In the genomic region with DNA sequence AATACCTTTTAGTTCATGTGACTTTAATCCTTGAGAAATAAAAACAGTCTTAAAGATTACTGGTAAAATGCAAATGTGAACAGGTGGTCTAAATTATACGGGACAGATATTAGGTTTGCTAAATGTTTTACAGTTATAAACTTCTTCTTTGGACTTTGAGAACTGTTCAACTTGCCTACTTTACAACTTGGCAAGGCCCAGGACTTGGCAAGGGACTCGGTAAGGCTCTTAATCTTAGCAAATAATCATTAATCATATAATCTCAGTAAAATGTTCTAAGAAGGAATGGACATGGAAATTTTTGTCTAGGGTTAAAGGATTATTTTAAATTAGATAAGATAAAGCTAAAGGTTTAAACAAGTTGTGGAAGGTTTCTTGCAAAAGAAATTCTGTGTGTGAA, we compare ENCODE assay signal across 18 cellular contexts. TPM values are rescaled to one million over a fixed set of nuclear protein-coding genes. Genes with fewer than 3 reads are reported as not detected.
A peak's percentile ranks its signal among the peaks of the same experiment; 100 is the strongest.
DNase-seq lines count a peak whose midpoint lies in the region; FAIRE-seq and TF ChIP-seq lines count a peak whose summit lies in the region.
"Had no signal": no experiment of that assay in that cellular context is flagged by ENCODE, and none has a peak within 500 bp of the region (broad histone marks: within the 10 kb centered on the region; RNA-seq: fewer than 3 reads in every experiment).

No MANE protein-coding gene starts in this region.

- CTCF ChIA-PET in endothelial cell of umbilical vein (lab: Charles Lee), result no interaction called here

- peak; percentile 59 for DNase-seq in LNCaP clone FGC (ENCODE audit: low read depth)
- peak; percentile 34 to 86 (median 59) for DNase-seq in adrenal gland
- no peak for DNase-seq in endothelial cell of umbilical vein (ENCODE audit: low read depth, low spot score)
- DNase-seq in retinal pigment epithelial cell (ENCODE audit: low read depth), result peak; percentile 42
- DNase-seq in WERI-Rb-1, result no peak
- DNase-seq in islet precursor cell, result no peak
- DNase-seq in GM12891 (ENCODE audit: insufficient read length, low spot score), result no peak
- no peak for DNase-seq in epidermal melanocyte (ENCODE audit: insufficient read length, low spot score)
- DNase-seq: 8988T; CD4-positive, alpha-beta memory T cell; DMS153; DMS79; GDM1; GOT3; H7; HFFc6 had no signal

- 26 to 41% (median 34%) methylated on average over 2 of the region's 2 CpGs for WGBS in adrenal gland, 4 donors

- H3K4me3 ChIP-seq in LNCaP clone FGC (ENCODE audit: low read depth, low read length) (no peak overlapping the region), adrenal gland (no peak overlapping the region), endothelial cell of umbilical vein (replicated peaks in 1 of 3; ENCODE audit: insufficient read depth in 1 of 3, low read depth in 1 of 3, low read length in 3 of 3) (no peak overlapping the region), retinal pigment epithelial cell (ENCODE audit: low read length) (no peak overlapping the region), WERI-Rb-1 (ENCODE audit: low read depth, low read length) (no peak overlapping the region)
- H3K4me3 ChIP-seq: BLaER1 had no signal

- POLR2A ChIA-PET in endothelial cell of umbilical vein (lab: Charles Lee), result no interaction called here

- H3K27ac ChIP-seq in adrenal gland, result peak overlapping the region in 1 of 5 donors; percentile 11
- no peak overlapping the region for H3K27ac ChIP-seq in endothelial cell of umbilical vein (ENCODE audit: insufficient read depth, low read depth, low read length)
- H3K27ac ChIP-seq in WERI-Rb-1, result no peak overlapping the region
- H3K27ac ChIP-seq: BLaER1 had no signal

- no peak overlapping the region for H3K4me2 ChIP-seq in endothelial cell of umbilical vein (ENCODE audit: insufficient read depth, low read length)
- H3K4me2 ChIP-seq: BLaER1 had no signal

- TF ChIP-seq CTCF in LNCaP clone FGC (IDR thresholded peaks at IDR 0.05; ENCODE audit: control insufficient read depth, extremely low read depth, insufficient read depth) (no peak), adrenal gland (IDR thresholded peaks at IDR 0.05) (no peak), endothelial cell of umbilical vein (IDR thresholded peaks at IDR 0.05; ENCODE audit: extremely low read depth in 1 of 2, insufficient read depth in 1 of 2, low read depth in 1 of 2, low read length in 2 of 2) (no peak), retinal pigment epithelial cell (conservative IDR thresholded peaks at IDR 0.05; ENCODE audit: low read depth, low read length) (no peak), WERI-Rb-1 (IDR thresholded peaks at IDR 0.05; ENCODE audit: low read depth, low read length) (no peak)

- H2AFZ ChIP-seq in endothelial cell of umbilical vein (ENCODE audit: low read depth, low read length), result no peak overlapping the region

- no peaks in the 10 kb centered on the region for H3K79me2 ChIP-seq in endothelial cell of umbilical vein (ENCODE audit: control insufficient read depth, insufficient read depth, low read length)

- no TSS peak for BruUV-seq in endothelial cell of umbilical vein (replicated peaks; lab: Mats Ljungman, UMichigan)

- H3K9me3 ChIP-seq in adrenal gland (replicated peaks in 1 of 3) (no peaks in the 10 kb centered on the region), endothelial cell of umbilical vein (replicated peaks; ENCODE audit: control insufficient read depth, insufficient read depth, low read length) (no peaks in the 10 kb centered on the region), WERI-Rb-1 (ENCODE audit: severe bottlenecking) (no peaks in the 10 kb centered on the region)
- H3K9me3 ChIP-seq: BLaER1 had no signal

- no peaks in the 10 kb centered on the region for H3K36me3 ChIP-seq in adrenal gland (replicated peaks in 1 of 2)
- H3K36me3 ChIP-seq in endothelial cell of umbilical vein (ENCODE audit: control insufficient read depth in 2 of 2, extremely low read depth in 1 of 2, insufficient read depth in 2 of 2, low read length in 2 of 2), result no peaks in the 10 kb centered on the region
- no peaks in the 10 kb centered on the region; the same call in 1 of the 2 replicates for H3K36me3 ChIP-seq in WERI-Rb-1

- no peaks in the 10 kb centered on the region for H4K20me1 ChIP-seq in endothelial cell of umbilical vein (replicated peaks; ENCODE audit: control insufficient read depth, extremely low read depth, insufficient read depth, low read length)
- H4K20me1 ChIP-seq: BLaER1 had no signal

- dilution Hi-C loops in endothelial cell of umbilical vein (cut with MboI; ENCODE audit: extremely low pct_ligation_motif_present, low sequenced_read_pairs), result no loop called here

- intact Hi-C loops in adrenal gland (cut with DNase I) (no loop called here), endothelial cell of umbilical vein (cut with micrococcal nuclease) (no loop called here)

- TF ChIP-seq POLR2A in adrenal gland (IDR thresholded peaks at IDR 0.05) (no peak), endothelial cell of umbilical vein (IDR thresholded peaks at IDR 0.05; ENCODE audit: low read depth, low read length) (no peak), GM12891 (IDR thresholded peaks at IDR 0.05; ENCODE audit: low read depth, low read length) (no peak)

- no peak overlapping the region for H3K9ac ChIP-seq in endothelial cell of umbilical vein (replicated peaks; ENCODE audit: extremely low read depth, insufficient read depth, low read length)
- H3K9ac ChIP-seq: BLaER1 had no signal

- FAIRE-seq in endothelial cell of umbilical vein (lab: Jason Lieb, UNC) (peak; percentile 26), GM12891 (lab: Jason Lieb, UNC) (no peak)
- FAIRE-seq: HTR-8/SVneo had no signal

- H3K27me3 ChIP-seq in adrenal gland (no peaks in the 10 kb centered on the region), endothelial cell of umbilical vein (ENCODE audit: control insufficient read depth in 2 of 2, insufficient read depth in 2 of 2, low read length in 2 of 2) (no peaks in the 10 kb centered on the region), WERI-Rb-1 (ENCODE audit: insufficient read depth, low read depth, severe bottlenecking) (no peaks in the 10 kb centered on the region)
- H3K27me3 ChIP-seq: BLaER1 had no signal

- no peaks in the 10 kb centered on the region for H3K9me1 ChIP-seq in endothelial cell of umbilical vein (replicated peaks; ENCODE audit: control insufficient read depth, extremely low read depth, insufficient read depth, low read length)

- H3K4me1 ChIP-seq in adrenal gland (replicated peaks in 1 of 2) (peaks cover 12 to 15% of the 10 kb centered on the region in 2 donors), endothelial cell of umbilical vein (ENCODE audit: control insufficient read depth, extremely low read depth, insufficient read depth, low read length) (no peaks in the 10 kb centered on the region)

TF ChIP-seq in endothelial cell of umbilical vein, 7 proteins besides CTCF, POLR2A, EP300 and RAD21 (continues in another document):
- TF ChIP-seq EZH2 (IDR thresholded peaks at IDR 0.05; ENCODE audit: borderline replicate concordance, low read depth, low read length, severe bottlenecking), result no peak
- no peak for TF ChIP-seq POLR2AphosphoS5 (IDR thresholded peaks at IDR 0.05; ENCODE audit: insufficient read depth, low read depth, low read length)
- TF ChIP-seq JUN (IDR thresholded peaks at IDR 0.05; ENCODE audit: borderline replicate concordance, insufficient read depth, insufficient read length, low read depth), result no peak

TF ChIP-seq in GM12891, 5 proteins besides CTCF, POLR2A, EP300 and RAD21:
- TF ChIP-seq POU2F2 (IDR thresholded peaks at IDR 0.05; ENCODE audit: low read depth, low read length) (no peak), TAF1 (IDR thresholded peaks at IDR 0.05; ENCODE audit: low read depth, low read length) (no peak), PAX5 (IDR thresholded peaks at IDR 0.05; ENCODE audit: insufficient read depth, low read length, severe bottlenecking) (no peak)

RNA-seq across cellular contexts. Expression of a gene that starts 4.8 kb away (rescaled TPM):
- total RNA-seq in adrenal gland, result 10 to 100 TPM; 29.1 to 76.8 (median 41.1) TPM
- 10 to 100 TPM; 32.0 to 45.4 (median 33.1) TPM for polyA plus RNA-seq in adrenal gland
- total RNA-seq in endothelial cell of umbilical vein, result 11.3 and 11.7 TPM in 2 replicates
- polyA plus RNA-seq in endothelial cell of umbilical vein, result 19.8 and 27.1 TPM in 2 replicates
- 16.2 and 16.8 TPM in 2 replicates for polyA plus RNA-seq in endothelial cell of umbilical vein (2011; cell fraction: cytosol; rRNA removed)
- 7.7 and 8.8 TPM in 2 replicates for polyA plus RNA-seq in endothelial cell of umbilical vein (2011; cell fraction: nucleus; rRNA removed)
- polyA plus RNA-seq in endothelial cell of umbilical vein (2012), result 8.6 and 15.3 TPM in 2 replicates
- 21.6 and 31.5 TPM in 2 replicates for polyA minus RNA-seq in endothelial cell of umbilical vein
- polyA minus RNA-seq in endothelial cell of umbilical vein (2011; cell fraction: cytosol; rRNA and poly(A)+ RNA removed), result 16.7 TPM
- 4.5 and 7.1 TPM in 2 replicates for polyA minus RNA-seq in endothelial cell of umbilical vein (2011; cell fraction: nucleus; rRNA and poly(A)+ RNA removed)
- polyA plus RNA-seq in GM12891 (2012; ENCODE audit: low read depth, missing spikeins), result 6.5 TPM

RNA-seq across cellular contexts. Expression of a gene that starts 15.0 kb away (rescaled TPM):
- total RNA-seq in adrenal gland, result 100 to 1,000 TPM in 1 of 8 donors, 10 to 100 TPM in 7; 53.8 to 103 (median 72.2) TPM
- polyA plus RNA-seq in adrenal gland, result 10 to 100 TPM; 60.5 to 76.7 (median 61.9) TPM
- total RNA-seq in endothelial cell of umbilical vein, result 25.3 and 26.8 TPM in 2 replicates
- 13.1 and 14.9 TPM in 2 replicates for polyA plus RNA-seq in endothelial cell of umbilical vein
- polyA plus RNA-seq in endothelial cell of umbilical vein (2011; cell fraction: cytosol; rRNA removed), result 16.3 and 22.6 TPM in 2 replicates
- 26.8 and 37.3 TPM in 2 replicates for polyA plus RNA-seq in endothelial cell of umbilical vein (2011; cell fraction: nucleus; rRNA removed)
- polyA plus RNA-seq in endothelial cell of umbilical vein (2012), result 11.4 and 14.0 TPM in 2 replicates
- 35.7 and 40.4 TPM in 2 replicates for polyA minus RNA-seq in endothelial cell of umbilical vein
- 19.5 TPM for polyA minus RNA-seq in endothelial cell of umbilical vein (2011; cell fraction: cytosol; rRNA and poly(A)+ RNA removed)
- polyA minus RNA-seq in endothelial cell of umbilical vein (2011; cell fraction: nucleus; rRNA and poly(A)+ RNA removed), result 9.6 and 14.8 TPM in 2 replicates
- polyA plus RNA-seq in GM12891 (2012; ENCODE audit: low read depth, missing spikeins), result 9.0 TPM

RNA-seq across cellular contexts. Expression of a gene that starts 52.1 kb away (rescaled TPM):
- 100 to 1,000 TPM; 139 to 356 (median 199) TPM for total RNA-seq in adrenal gland
- 100 to 1,000 TPM in 2 of 3 donors, 10 to 100 TPM in 1; 72.5 to 160 (median 135) TPM for polyA plus RNA-seq in adrenal gland
- total RNA-seq in endothelial cell of umbilical vein, result 105 and 110 TPM in 2 replicates
- 279 and 293 TPM in 2 replicates for polyA plus RNA-seq in endothelial cell of umbilical vein
- 223 and 233 TPM in 2 replicates for polyA plus RNA-seq in endothelial cell of umbilical vein (2011; cell fraction: cytosol; rRNA removed)
- 60.7 and 64.6 TPM in 2 replicates for polyA plus RNA-seq in endothelial cell of umbilical vein (2011; cell fraction: nucleus; rRNA removed)
- polyA plus RNA-seq in endothelial cell of umbilical vein (2012), result 121 and 162 TPM in 2 replicates
- polyA minus RNA-seq in endothelial cell of umbilical vein, result 51.2 and 58.2 TPM in 2 replicates
- 166 TPM for polyA minus RNA-seq in endothelial cell of umbilical vein (2011; cell fraction: cytosol; rRNA and poly(A)+ RNA removed)
- polyA minus RNA-seq in endothelial cell of umbilical vein (2011; cell fraction: nucleus; rRNA and poly(A)+ RNA removed), result 10.2 and 17.1 TPM in 2 replicates
- polyA plus RNA-seq in GM12891 (2012; ENCODE audit: low read depth, missing spikeins), result 101 TPM

Comparison
In these comparisons a context has a peak if more than half of its experiments do, and no peak if none do; other contexts are left out.
1. DNase-seq: peak in LNCaP clone FGC (single experiment), adrenal gland (7 of 7) and retinal pigment epithelial cell (single experiment); none in endothelial cell of umbilical vein (single experiment), WERI-Rb-1 (single experiment), islet precursor cell (single experiment), GM12891 (single experiment) and epidermal melanocyte (single experiment).